ENCODE assay signal across 11 cellular contexts in the genomic region with DNA sequence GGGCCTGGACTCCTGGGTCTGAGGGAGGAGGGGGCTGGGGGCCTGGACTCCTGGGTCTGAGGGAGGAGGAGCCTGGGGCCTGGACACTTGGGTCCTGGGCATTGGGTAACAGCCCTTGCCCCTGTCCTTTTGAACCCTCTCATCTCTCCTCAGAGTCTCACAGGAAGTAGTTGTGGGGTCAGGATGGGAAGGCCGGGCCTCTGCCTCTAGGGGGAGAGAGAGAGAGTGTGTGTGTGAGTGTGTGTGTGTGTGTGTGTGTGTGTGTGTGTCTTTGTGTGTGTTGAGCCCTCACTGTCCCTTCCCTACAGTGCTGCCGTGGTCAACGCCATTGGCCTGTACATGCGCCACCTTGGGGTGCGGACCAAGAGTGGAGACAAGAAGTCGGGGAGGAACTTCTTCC. TPM values are rescaled to one million over a fixed set of nuclear protein-coding genes. Genes with fewer than 3 reads are reported as not detected.
DNase-seq lines count a peak whose midpoint lies in the region; ATAC-seq and TF ChIP-seq lines count a peak whose summit lies in the region.
"Had no signal": no experiment of that assay in that cellular context is flagged by ENCODE, and none has a peak within 500 bp of the region (broad histone marks: within the 10 kb centered on the region; RNA-seq: fewer than 3 reads in every experiment).

No MANE protein-coding gene starts in this region.

- in situ Hi-C loops in IMR-90 (cut with MboI; ENCODE audit: low sequenced_read_pairs): no loop called here

- H3K27me3 Mint-ChIP-seq in activated CD8-positive, alpha-beta T cell treated with anti-CD3 and anti-CD28 coated beads for 36 hours: no peaks in the 10 kb centered on the region

- dilution Hi-C loops in IMR-90 (cut with HindIII; ENCODE audit: low sequenced_read_pairs, unreplicated experiment): no loop called here

- CTCF ChIA-PET in IMR-90 (lab: Yijun Ruan, JAX): no interaction called here
- CTCF ChIA-PET in activated CD8-positive, alpha-beta T cell treated with anti-CD3 and anti-CD28 coated beads for 36 hours (lab: Charles Lee): interaction anchor here (1.1 kb wide), 1 partner anchor 9 kb away, joined by 3 read pairs; no protein-coding TSS in a partner anchor

- ATAC-seq in IMR-90 (ENCODE audit: low read depth): peak; percentile 44
- peak; percentile 60 for ATAC-seq in activated CD8-positive, alpha-beta T cell treated with anti-CD3 and anti-CD28 coated beads for 36 hours
- no peak for ATAC-seq in gastroesophageal sphincter
- no peak for ATAC-seq in HG03342 (IDR thresholded peaks at IDR 0.05; ENCODE audit: unreplicated experiment)

- H3K18ac ChIP-seq in IMR-90 (ENCODE audit: low read depth, low read length) (no peak overlapping the region), mesendoderm (ENCODE audit: low read length) (no peak overlapping the region)

- no peak overlapping the region for H2BK15ac ChIP-seq in IMR-90 (ENCODE audit: low read depth, low read length)
- H2BK15ac ChIP-seq in mesendoderm (replicated peaks; ENCODE audit: low read depth): no peak overlapping the region

- H3K36me3 Mint-ChIP-seq in activated CD8-positive, alpha-beta T cell treated with anti-CD3 and anti-CD28 coated beads for 36 hours (ENCODE audit: low read depth): peaks cover 55% of the 10 kb centered on the region

- no peak overlapping the region for H4K5ac ChIP-seq in IMR-90 (ENCODE audit: low read depth, low read length)
- H4K5ac ChIP-seq in mesendoderm (ENCODE audit: low read length): no peak overlapping the region

- DNase-seq in DMS 273 (lab: John Stamatoyannopoulos, UW; ENCODE audit: unreplicated experiment): peak; percentile 42
- DNase-seq in DMS 273 treated with DMSO at 0.1 percent for 48 hours (lab: John Stamatoyannopoulos, UW): no peak
- DNase-seq in IMR-90: peak; percentile 38
- DNase-seq in activated CD8-positive, alpha-beta T cell treated with anti-CD3 and anti-CD28 coated beads for 36 hours: peak; percentile 61
- DNase-seq in mesendoderm: peak; percentile 75
- no peak for DNase-seq in NCI-H187 treated with DMSO at 0.1 percent for 48 hours (lab: John Stamatoyannopoulos, UW)
- DNase-seq: midbrain, testis had no signal

- intact Hi-C loops in IMR-90 (cut with micrococcal nuclease): no loop called here
- intact Hi-C loops in activated CD8-positive, alpha-beta T cell treated with anti-CD3 and anti-CD28 coated beads for 36 hours (cut with micrococcal nuclease): no loop called here

- no peak overlapping the region for H2AK9ac ChIP-seq in IMR-90 (replicated peaks; ENCODE audit: low read depth, low read length, poor library complexity)

- no peaks in the 10 kb centered on the region for H3K79me2 ChIP-seq in mesendoderm (ENCODE audit: control insufficient read depth, insufficient read depth, low read length)

- POLR2A ChIA-PET in IMR-90 (lab: Charles Lee; ENCODE audit: unreplicated experiment): no interaction called here
- POLR2A ChIA-PET in activated CD8-positive, alpha-beta T cell treated with anti-CD3 and anti-CD28 coated beads for 36 hours (lab: Charles Lee): interaction anchor here (1.0 kb wide), 1 partner anchor 28 kb away, joined by 3 read pairs; no protein-coding TSS in a partner anchor

- H3K14ac ChIP-seq in IMR-90 (replicated peaks; ENCODE audit: low read depth, low read length): no peak overlapping the region

- no peak overlapping the region for H3K9ac ChIP-seq in IMR-90 (ENCODE audit: low read depth, low read length)
- H3K9ac ChIP-seq in mesendoderm (ENCODE audit: low read length): no peak overlapping the region

- H2BK120ac ChIP-seq in IMR-90 (ENCODE audit: low read depth, low read length) (no peak overlapping the region), mesendoderm (ENCODE audit: low read depth, low read length) (no peak overlapping the region)

- no peak overlapping the region for H3K23ac ChIP-seq in IMR-90 (ENCODE audit: low read depth, low read length)
- no peak overlapping the region for H3K23ac ChIP-seq in mesendoderm (ENCODE audit: low read length)

- H4K8ac ChIP-seq in IMR-90 (ENCODE audit: low read depth in 2 of 2, low read length in 2 of 2) (no peak overlapping the region), mesendoderm (ENCODE audit: low read depth, low read length) (no peak overlapping the region)

- H4K91ac ChIP-seq in IMR-90 (ENCODE audit: insufficient read depth, low read depth, low read length): no peak overlapping the region

- no peak overlapping the region for H2AFZ ChIP-seq in IMR-90 (replicated peaks; ENCODE audit: low read length, poor library complexity)

- H3K4me3 ChIP-seq in IMR-90 (ENCODE audit: insufficient read depth, low read depth, low read length) (no peak overlapping the region), mesendoderm (ENCODE audit: low read length) (no peak overlapping the region), gastroesophageal sphincter (no peak overlapping the region)
- H3K4me3 ChIP-seq: testis had no signal

- H3K79me1 ChIP-seq in IMR-90 (ENCODE audit: low read depth in 1 of 2, low read length in 2 of 2): peaks cover 9 to 19% of the 10 kb centered on the region in 2 experiments
- no peaks in the 10 kb centered on the region for H3K79me1 ChIP-seq in mesendoderm (ENCODE audit: low read length)

- no peaks in the 10 kb centered on the region for H3K27me3 ChIP-seq in IMR-90 (ENCODE audit: control insufficient read depth, insufficient read depth, low read length)
- no peaks in the 10 kb centered on the region for H3K27me3 ChIP-seq in mesendoderm (ENCODE audit: insufficient read depth, low read length, poor library complexity)
- no peaks in the 10 kb centered on the region for H3K27me3 ChIP-seq in gastroesophageal sphincter
- H3K27me3 ChIP-seq: testis had no signal

- TF ChIP-seq EP300 in gastroesophageal sphincter (IDR thresholded peaks at IDR 0.05): no peak

- H3K9me3 ChIP-seq in IMR-90 (ENCODE audit: control insufficient read depth, insufficient read depth, low read length) (no peaks in the 10 kb centered on the region), gastroesophageal sphincter (no peaks in the 10 kb centered on the region)
- H3K9me3 ChIP-seq: testis had no signal

- TF ChIP-seq CTCF in IMR-90 (conservative IDR thresholded peaks at IDR 0.05; ENCODE audit: low read depth, low read length) (peak; percentile 18; the same call in 1 of the 2 replicates), gastroesophageal sphincter (IDR thresholded peaks at IDR 0.05) (no peak)
- TF ChIP-seq CTCF in activated CD8-positive, alpha-beta T cell treated with anti-CD3 and anti-CD28 coated beads for 36 hours (IDR thresholded peaks at IDR 0.05): no peak

- H2BK20ac ChIP-seq in IMR-90 (ENCODE audit: low read depth, low read length): no peak overlapping the region

- no peaks in the 10 kb centered on the region for H3K9me3 Mint-ChIP-seq in activated CD8-positive, alpha-beta T cell treated with anti-CD3 and anti-CD28 coated beads for 36 hours

- peak overlapping the region; percentile 68 for H3K27ac Mint-ChIP-seq in activated CD8-positive, alpha-beta T cell treated with anti-CD3 and anti-CD28 coated beads for 36 hours

- TF ChIP-seq POLR2A in IMR-90 (IDR thresholded peaks at IDR 0.05; ENCODE audit: low read depth, low read length) (no peak), gastroesophageal sphincter (IDR thresholded peaks at IDR 0.05) (no peak)

- no peaks in the 10 kb centered on the region for H3K4me1 ChIP-seq in IMR-90 (ENCODE audit: control insufficient read depth, insufficient read depth, low read length)
- no peaks in the 10 kb centered on the region for H3K4me1 ChIP-seq in mesendoderm (ENCODE audit: control insufficient read depth, low read depth, low read length)
- no peaks in the 10 kb centered on the region for H3K4me1 ChIP-seq in gastroesophageal sphincter
- H3K4me1 ChIP-seq: testis had no signal

- no TSS peak for BruUV-seq in IMR-90 (replicated peaks; lab: Mats Ljungman, UMichigan)

- peaks cover 12% of the 10 kb centered on the region for H4K20me1 ChIP-seq in IMR-90 (ENCODE audit: insufficient read depth, low read length)

- no peaks in the 10 kb centered on the region for H3K9me1 ChIP-seq in IMR-90 (ENCODE audit: insufficient read depth, low read length)

- H3K4ac ChIP-seq in IMR-90 (ENCODE audit: low read depth, low read length): no peak overlapping the region
- H3K4ac ChIP-seq in mesendoderm (ENCODE audit: low read depth, low read length): no peak overlapping the region

- H3K36me3 ChIP-seq in IMR-90 (ENCODE audit: control insufficient read depth, insufficient read depth, low read length): peaks cover 61% of the 10 kb centered on the region
- no peaks in the 10 kb centered on the region for H3K36me3 ChIP-seq in mesendoderm (ENCODE audit: control insufficient read depth, insufficient read depth, low read length)
- peaks cover 0 to 95% of the 10 kb centered on the region in 2 donors for H3K36me3 ChIP-seq in gastroesophageal sphincter

- H3K4me3 Mint-ChIP-seq in activated CD8-positive, alpha-beta T cell treated with anti-CD3 and anti-CD28 coated beads for 36 hours: no peak overlapping the region

- H2BK5ac ChIP-seq in IMR-90 (ENCODE audit: low read depth, low read length, poor library complexity, severe bottlenecking) (no peak overlapping the region), mesendoderm (ENCODE audit: low read length) (no peak overlapping the region)

- no peak overlapping the region for H2AK5ac ChIP-seq in IMR-90 (ENCODE audit: low read depth, low read length)
- H2AK5ac ChIP-seq in mesendoderm (ENCODE audit: low read length): no peak overlapping the region

- TF ChIP-seq RAD21 in IMR-90 (IDR thresholded peaks at IDR 0.05; ENCODE audit: low read length): no peak

- H3K56ac ChIP-seq in IMR-90 (ENCODE audit: extremely low read depth, insufficient read depth, low read length) (no peak overlapping the region), mesendoderm (ENCODE audit: low read length) (no peak overlapping the region)

- H3K27ac ChIP-seq in IMR-90 (ENCODE audit: insufficient read depth, low read length): no peak overlapping the region
- no peak overlapping the region for H3K27ac ChIP-seq in mesendoderm (ENCODE audit: low read depth, low read length)
- H3K27ac ChIP-seq in gastroesophageal sphincter: no peak overlapping the region
- H3K27ac ChIP-seq: 22Rv1, testis had no signal

- H3K4me1 Mint-ChIP-seq in activated CD8-positive, alpha-beta T cell treated with anti-CD3 and anti-CD28 coated beads for 36 hours (ENCODE audit: low read depth): peaks cover 76% of the 10 kb centered on the region

- H3K4me2 ChIP-seq in IMR-90 (ENCODE audit: low read depth, low read length) (no peak overlapping the region), mesendoderm (ENCODE audit: low read length) (no peak overlapping the region)

- no CpG with 5 or more reads among the region's 6 CpGs for WGBS in IMR-90 (ENCODE audit: extremely low coverage in 2 of 2, insufficient read length in 1 of 2), 2 experiments
- WGBS in mesendoderm (ENCODE audit: extremely low coverage, insufficient coverage, low lambda C conversion rate): no CpG with 5 or more reads among the region's 6 CpGs
- WGBS in gastroesophageal sphincter (ENCODE audit: low coverage in 1 of 2), 2 donors: 100% methylated on average over 3 of the region's 6 CpGs; no CpG with 5 or more reads in 1 of the 2 donors

RNA-seq across cellular contexts. Expression of a gene that starts 10.9 kb away (rescaled TPM):
- total RNA-seq in IMR-90 (2012; rRNA removed): 11.5 and 12.5 TPM in 2 replicates
- polyA plus RNA-seq in IMR-90 (2012; rRNA removed): 47.1 and 51.2 TPM in 2 replicates
- 42.5 and 58.8 TPM in 2 replicates for polyA plus RNA-seq in IMR-90 (2012; cell fraction: cytosol; rRNA removed)
- polyA plus RNA-seq in IMR-90 (2012; cell fraction: nucleus; rRNA removed; ENCODE audit: low replicate concordance): 228 and 380 TPM in 2 replicates
- total RNA-seq in activated CD8-positive, alpha-beta T cell treated with anti-CD3 and anti-CD28 coated beads for 36 hours: 100 to 1,000 TPM; 307 to 308 TPM
- 38.0 TPM for polyA plus RNA-seq in mesendoderm (2013, experiment 1 of 2)
- 36.4 TPM for polyA plus RNA-seq in mesendoderm (2013, experiment 2 of 2)
- 10 to 100 TPM; 40.4 to 58.3 (median 51.4) TPM for total RNA-seq in gastroesophageal sphincter

RNA-seq across cellular contexts. Expression of a gene that starts 16.8 kb away (rescaled TPM):
- not detected in 2 replicates for total RNA-seq in IMR-90 (2012; rRNA removed)
- 0.19 and 0.24 TPM in 2 replicates for polyA plus RNA-seq in IMR-90 (2012; rRNA removed)
- 0.10 and 0.37 TPM in 2 replicates for polyA plus RNA-seq in IMR-90 (2012; cell fraction: cytosol; rRNA removed)
- 0.06 and 0.25 TPM in 2 replicates for polyA plus RNA-seq in IMR-90 (2012; cell fraction: nucleus; rRNA removed; ENCODE audit: low replicate concordance)
- total RNA-seq in activated CD8-positive, alpha-beta T cell treated with anti-CD3 and anti-CD28 coated beads for 36 hours: 10 to 100 TPM; 19.3 to 21.0 TPM
- polyA plus RNA-seq in mesendoderm (2013, experiment 1 of 2): 0.41 TPM
- polyA plus RNA-seq in mesendoderm (2013, experiment 2 of 2): 0.46 TPM
- under 1 TPM in 2 of 4 donors, not detected in 2; 0.40 to 0.99 TPM for total RNA-seq in gastroesophageal sphincter

RNA-seq across cellular contexts. Expression of a gene that starts 33.8 kb away (rescaled TPM):
- total RNA-seq in IMR-90 (2012; rRNA removed) (230 and 299 TPM in 2 replicates), gastroesophageal sphincter (1,000 to 10,000 TPM in 2 of 4 donors, 100 to 1,000 TPM in 2; 673 to 1,241 (median 970) TPM)
- 1,882 and 3,988 TPM in 2 replicates for polyA plus RNA-seq in IMR-90 (2012; rRNA removed)
- 1,236 and 2,903 TPM in 2 replicates for polyA plus RNA-seq in IMR-90 (2012; cell fraction: cytosol; rRNA removed)
- polyA plus RNA-seq in IMR-90 (2012; cell fraction: nucleus; rRNA removed; ENCODE audit: low replicate concordance): 465 and 1,276 TPM in 2 replicates
- 1,000 to 10,000 TPM; 3,454 to 3,479 TPM for total RNA-seq in activated CD8-positive, alpha-beta T cell treated with anti-CD3 and anti-CD28 coated beads for 36 hours
- polyA plus RNA-seq in mesendoderm (2013, experiment 1 of 2): 3,019 TPM
- 2,972 TPM for polyA plus RNA-seq in mesendoderm (2013, experiment 2 of 2)

RNA-seq across cellular contexts. Expression of a gene that starts 34.4 kb away (rescaled TPM):
- total RNA-seq in IMR-90 (2012; rRNA removed) (not detected in 2 replicates), gastroesophageal sphincter (not detected)
- 0.09 TPM in 1 of 2 replicates, not detected in the other for polyA plus RNA-seq in IMR-90 (2012; rRNA removed)
- 0.02 and 0.08 TPM in 2 replicates for polyA plus RNA-seq in IMR-90 (2012; cell fraction: cytosol; rRNA removed)
- polyA plus RNA-seq in IMR-90 (2012; cell fraction: nucleus; rRNA removed; ENCODE audit: low replicate concordance): 0.26 and 0.53 TPM in 2 replicates
- total RNA-seq in activated CD8-positive, alpha-beta T cell treated with anti-CD3 and anti-CD28 coated beads for 36 hours: 1 to 10 TPM; 1.5 to 1.6 TPM
- not detected for polyA plus RNA-seq in mesendoderm (2013, experiment 1 of 2)
- not detected for polyA plus RNA-seq in mesendoderm (2013, experiment 2 of 2)

RNA-seq across cellular contexts. Expression of a gene that starts 49.1 kb away (rescaled TPM):
- total RNA-seq in IMR-90 (2012; rRNA removed) (not detected in 2 replicates), gastroesophageal sphincter (not detected)
- not detected in 2 replicates for polyA plus RNA-seq in IMR-90 (2012; rRNA removed)
- polyA plus RNA-seq in IMR-90 (2012; cell fraction: cytosol; rRNA removed): not detected in 2 replicates
- polyA plus RNA-seq in IMR-90 (2012; cell fraction: nucleus; rRNA removed; ENCODE audit: low replicate concordance): not detected in 2 replicates
- total RNA-seq in activated CD8-positive, alpha-beta T cell treated with anti-CD3 and anti-CD28 coated beads for 36 hours: not detected
- not detected for polyA plus RNA-seq in mesendoderm (2013, experiment 1 of 2)
- polyA plus RNA-seq in mesendoderm (2013, experiment 2 of 2): not detected

Comparison
In these comparisons a context has a peak if more than half of its experiments do, and no peak if none do; other contexts are left out.
1. DNase-seq: peak in DMS 273 (single experiment), IMR-90 (single experiment), activated CD8-positive, alpha-beta T cell treated with anti-CD3 and anti-CD28 coated beads for 36 hours (single experiment) and mesendoderm (single experiment); none in DMS 273 treated with DMSO at 0.1 percent for 48 hours (single experiment) and NCI-H187 treated with DMSO at 0.1 percent for 48 hours (single experiment).
2. ATAC-seq: peak in IMR-90 (single experiment) and activated CD8-positive, alpha-beta T cell treated with anti-CD3 and anti-CD28 coated beads for 36 hours (single experiment); none in gastroesophageal sphincter (single experiment) and HG03342 (single experiment).
3. RNA of a gene that starts 10.9 kb away (total RNA-seq): 307 to 308 TPM in activated CD8-positive, alpha-beta T cell treated with anti-CD3 and anti-CD28 coated beads for 36 hours; 40.4 to 58.3 TPM in gastroesophageal sphincter and 11.5 to 12.5 TPM in IMR-90; every median in the first group is over 4 times any median in the second.
4. RNA of a gene that starts 16.8 kb away (total RNA-seq): 19.3 to 21.0 TPM in activated CD8-positive, alpha-beta T cell treated with anti-CD3 and anti-CD28 coated beads for 36 hours; 0.40 to 0.99 TPM in gastroesophageal sphincter and not detected in IMR-90; every median in the first group is over 10 times any median in the second.